9 cellular contexts compared by ENCODE assay signal in the genomic region with DNA sequence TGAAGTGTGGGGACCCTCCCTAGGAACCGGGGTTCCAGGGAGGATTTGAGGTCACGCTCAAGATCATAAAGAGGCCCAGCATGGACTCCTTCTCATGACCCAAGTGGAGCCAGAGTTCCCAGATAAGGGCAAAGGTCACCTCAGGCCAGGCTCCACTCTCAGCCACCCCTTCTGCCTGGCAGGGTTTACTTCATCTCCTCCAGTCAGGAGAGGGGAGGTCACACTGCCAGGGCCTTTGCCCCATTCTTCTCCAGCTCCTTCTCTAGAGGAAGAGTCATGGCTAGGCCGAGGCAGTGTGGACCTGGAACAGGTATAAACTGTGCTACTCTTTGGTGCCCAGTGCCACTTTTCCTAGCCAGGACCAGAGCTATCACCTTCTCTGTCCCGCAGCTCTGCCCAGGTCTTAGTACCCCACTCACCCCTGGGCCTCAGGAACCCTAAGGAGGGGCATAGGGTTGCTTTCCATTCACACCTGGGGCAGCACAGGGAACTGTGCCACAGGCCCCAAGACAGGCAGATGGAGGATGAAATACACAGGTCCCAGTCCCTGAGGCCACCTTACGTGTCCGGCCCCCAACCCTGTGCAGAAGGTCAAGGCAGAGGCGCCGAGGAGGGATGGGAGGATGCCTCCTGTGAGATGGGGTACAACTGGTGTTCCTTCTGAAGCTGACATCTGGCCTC. TPM values are rescaled to one million over a fixed set of nuclear protein-coding genes. Genes with fewer than 3 reads are reported as not detected.
DNase-seq lines count a peak whose midpoint lies in the region; ATAC-seq and TF ChIP-seq lines count a peak whose summit lies in the region.
"Had no signal": no experiment of that assay in that cellular context is flagged by ENCODE, and none has a peak within 500 bp of the region (broad histone marks: within the 10 kb centered on the region; RNA-seq: fewer than 3 reads in every experiment).

No MANE protein-coding gene starts in this region.

- H4K20me1 ChIP-seq in DOHH2 (ENCODE audit: control insufficient read depth, insufficient read depth, low read depth, low read length) (no peaks in the 10 kb centered on the region), OCI-LY7 (ENCODE audit: insufficient read depth, low read length) (no peaks in the 10 kb centered on the region)

- H3K9ac ChIP-seq in parathyroid adenoma = no peak overlapping the region

- ATAC-seq in HG03342 (IDR thresholded peaks at IDR 0.05; ENCODE audit: unreplicated experiment) = no peak

- peak overlapping the region; percentile 94 for H3K4me3 ChIP-seq in DOHH2 (ENCODE audit: low read length)
- peak overlapping the region; percentile 76 for H3K4me3 ChIP-seq in OCI-LY7 (ENCODE audit: low read depth, low read length, poor library complexity, severe bottlenecking)
- peak overlapping the region; percentile 72 for H3K4me3 ChIP-seq in parathyroid adenoma (ENCODE audit: low read depth, low read length)

- intact Hi-C loops in OCI-LY7 (cut with micrococcal nuclease; ENCODE audit: unreplicated experiment) = no loop called here

- H3K27me3 ChIP-seq in DOHH2 (ENCODE audit: control insufficient read depth, low read length) = no peaks in the 10 kb centered on the region
- no peaks in the 10 kb centered on the region for H3K27me3 ChIP-seq in parathyroid adenoma (ENCODE audit: control insufficient read depth, insufficient read depth, low read length)

- TF ChIP-seq POLR2A in erythroblast (IDR thresholded peaks at IDR 0.05; ENCODE audit: low read length) = no peak

- H3K79me2 ChIP-seq in DOHH2 (ENCODE audit: control insufficient read depth, low read length) (peaks cover 6% of the 10 kb centered on the region), OCI-LY7 (ENCODE audit: insufficient read depth, low read depth, low read length) (no peaks in the 10 kb centered on the region), parathyroid adenoma (peaks cover 17% of the 10 kb centered on the region)

- CTCF ChIA-PET in OCI-LY7 (lab: Charles Lee; ENCODE audit: unreplicated experiment) = interaction anchor here (0.6 kb wide), 2 partner anchors 28 to 64 kb away, joined by 3 to 13 read pairs; a partner anchor contains a TSS

- H3F3A ChIP-seq in DOHH2 (ENCODE audit: control insufficient read depth, insufficient read depth) = peaks cover 27% of the 10 kb centered on the region

- no peak for TF ChIP-seq CTCF in DOHH2 (IDR thresholded peaks at IDR 0.05; ENCODE audit: low read depth, low read length, poor library complexity, severe bottlenecking)
- no peak for TF ChIP-seq CTCF in OCI-LY7 (conservative IDR thresholded peaks at IDR 0.05; ENCODE audit: low read length)
- TF ChIP-seq CTCF in parathyroid adenoma (IDR thresholded peaks at IDR 0.05) = no peak

- peak overlapping the region; percentile 85; the same call in 1 of the 2 replicates for H2AFZ ChIP-seq in OCI-LY7 (ENCODE audit: low read length)
- peak overlapping the region; percentile 99 for H2AFZ ChIP-seq in parathyroid adenoma

- peak overlapping the region; percentile 100 for H3K4me2 ChIP-seq in DOHH2 (ENCODE audit: low read length)
- H3K4me2 ChIP-seq in OCI-LY7 (ENCODE audit: low read length) = peak overlapping the region; percentile 80
- H3K4me2 ChIP-seq in parathyroid adenoma (ENCODE audit: low read length) = peak overlapping the region; percentile 98

- H3K36me3 ChIP-seq in DOHH2 (ENCODE audit: control insufficient read depth, low read length) (no peaks in the 10 kb centered on the region), OCI-LY7 (ENCODE audit: insufficient read depth, low read length) (no peaks in the 10 kb centered on the region), parathyroid adenoma (ENCODE audit: control insufficient read depth, insufficient read depth, low read length) (no peaks in the 10 kb centered on the region)

- no peaks in the 10 kb centered on the region for H3K9me2 ChIP-seq in DOHH2 (replicated peaks; ENCODE audit: control insufficient read depth, low read length)
- no peaks in the 10 kb centered on the region for H3K9me2 ChIP-seq in OCI-LY7 (ENCODE audit: insufficient read depth, low read length)

- POLR2A ChIA-PET in OCI-LY7 (lab: Charles Lee) = interaction anchor here (2.2 kb wide), 1 partner anchor 28 kb away, joined by 11 read pairs; a partner anchor contains a TSS

- H3K9me3 ChIP-seq in DOHH2 (ENCODE audit: control insufficient read depth, insufficient read depth, low read length) = no peaks in the 10 kb centered on the region
- no peaks in the 10 kb centered on the region for H3K9me3 ChIP-seq in OCI-LY7 (ENCODE audit: low read length)
- no peaks in the 10 kb centered on the region for H3K9me3 ChIP-seq in parathyroid adenoma (ENCODE audit: control insufficient read depth, low read length)

- DNase-seq in OCI-LY7 (ENCODE audit: low spot score) (no peak), erythroblast (lab: John Stamatoyannopoulos, UW) (peak; percentile 26 to 31), DMS 273 treated with DMSO at 0.1 percent for 48 hours (lab: John Stamatoyannopoulos, UW) (no peak), middle frontal gyrus (ENCODE audit: extremely low spot score, low spot score) (no peak), NCI-H146 treated with DMSO at 0.1 percent for 48 hours (lab: John Stamatoyannopoulos, UW; ENCODE audit: unreplicated experiment) (no peak)
- DNase-seq: SHP77 treated with DMSO at 0.1 percent for 48 hours had no signal

- no TSS peak for BruUV-seq in OCI-LY7 (replicated peaks; lab: Mats Ljungman, UMichigan)

- H3K4me1 ChIP-seq in DOHH2 (ENCODE audit: control insufficient read depth, low read length) (peaks cover 41% of the 10 kb centered on the region), OCI-LY7 (ENCODE audit: insufficient read depth, low read length, poor library complexity, severe bottlenecking) (peaks cover 40% of the 10 kb centered on the region), parathyroid adenoma (peaks cover 18% of the 10 kb centered on the region)

- H3K27ac ChIP-seq in DOHH2 (ENCODE audit: low read depth, low read length) = no peak overlapping the region
- H3K27ac ChIP-seq in OCI-LY7 (ENCODE audit: low read depth, low read length, poor library complexity, severe bottlenecking) = no peak overlapping the region
- H3K27ac ChIP-seq in parathyroid adenoma = peak overlapping the region; percentile 62

RNA-seq across cellular contexts. Expression of a gene that starts 0.9 kb away (rescaled TPM):
- total RNA-seq in OCI-LY7 (2014; rRNA removed; shearing (Covaris generic)) = 38.6 and 48.1 TPM in 2 replicates
- total RNA-seq in OCI-LY7 (2022) = 42.7 and 48.2 TPM in 2 replicates

RNA-seq across cellular contexts. Expression of a gene that starts 27.8 kb away (rescaled TPM):
- total RNA-seq in OCI-LY7 (2014; rRNA removed; shearing (Covaris generic)) = 81.9 and 87.4 TPM in 2 replicates
- total RNA-seq in OCI-LY7 (2022) = 111 and 125 TPM in 2 replicates

RNA-seq across cellular contexts. Expression of a gene that starts 43.5 kb away (rescaled TPM):
- not detected in 2 replicates for total RNA-seq in OCI-LY7 (2014; rRNA removed; shearing (Covaris generic))
- total RNA-seq in OCI-LY7 (2022) = not detected in 2 replicates

RNA-seq across cellular contexts. Expression of a gene that starts 52.1 kb away (rescaled TPM):
- total RNA-seq in OCI-LY7 (2014; rRNA removed; shearing (Covaris generic)) = 25.2 and 34.0 TPM in 2 replicates
- 34.2 and 38.2 TPM in 2 replicates for total RNA-seq in OCI-LY7 (2022)

RNA-seq across cellular contexts. Expression of a gene that starts 52.2 kb away (rescaled TPM):
- 80.2 and 85.1 TPM in 2 replicates for total RNA-seq in OCI-LY7 (2014; rRNA removed; shearing (Covaris generic))
- 63.9 and 68.8 TPM in 2 replicates for total RNA-seq in OCI-LY7 (2022)

Comparison
In these comparisons a context has a peak if more than half of its experiments do, and no peak if none do; other contexts are left out.
1. DNase-seq: peak in erythroblast (2 of 2); none in OCI-LY7 (single experiment), DMS 273 treated with DMSO at 0.1 percent for 48 hours (single experiment), middle frontal gyrus (single experiment) and NCI-H146 treated with DMSO at 0.1 percent for 48 hours (single experiment).
2. Peak in every context shown above with its lines, with median percentiles within 50 percentile points of each other: H3K4me2 ChIP-seq and H3K4me3 ChIP-seq.